ENCODE assay signal across 32 cellular contexts in genomic region chr9:17588395-17588794, GRCh38. TPM values are rescaled to one million over a fixed set of nuclear protein-coding genes. Genes with fewer than 3 reads are reported as not detected.
"Had no signal": no experiment of that assay in that cellular context is flagged by ENCODE, and none has a peak within 500 bp of the region (broad histone marks: within the 10 kb centered on the region; RNA-seq: fewer than 3 reads in every experiment).

No MANE protein-coding gene starts in this region.

- H3K9me3 ChIP-seq: ascending aorta, body of pancreas, Peyer's patch, SJSA1 had no signal

- ATAC-seq: activated naive CD4-positive, alpha-beta T cell treated with anti-CD3 and anti-CD28 coated beads, Interleukin-2, amount 50 U/mL, for 72 hours; activated naive CD8-positive, alpha-beta T cell treated with anti-CD3 and anti-CD28 coated beads, Interleukin-2, amount 50 U/mL, for 24 hours; activated T-cell treated with anti-CD3 and anti-CD28 coated beads, Interleukin-2, amount 50 U/mL, for 4 hours; body of pancreas; K562; SK-N-SH treated with all-trans-retinoic acid at 6 μM for 48 hours had no signal

- H3K27ac ChIP-seq: ascending aorta, body of pancreas, cardiac muscle cell, Peyer's patch, RWPE1, SJSA1 had no signal

- H3K4me3 Mint-ChIP-seq: activated CD4-positive, alpha-beta memory T cell treated with anti-CD3 and anti-CD28 coated beads for 36 hours; activated CD4-positive, alpha-beta T cell treated with anti-CD3 and anti-CD28 coated beads, Interleukin-2, amount 10 ng/mL, durations not matched to agents 7 days and 5 days; activated naive CD8-positive, alpha-beta T cell treated with anti-CD3 and anti-CD28 coated beads, Interleukin-2, amount 50 U/mL, for 24 hours; activated T-cell treated with anti-CD3 and anti-CD28 coated beads, Interleukin-2, amount 50 U/mL, for 4 hours; T-helper 2 cell treated with Interferon-gamma antibody and Interleukin-4, amounts not matched to agents 5 μg/mL and 100 μg/mL, for 36 hours had no signal

- FAIRE-seq: K562 had no signal

- H3K36me3 ChIP-seq: ascending aorta, cardiac muscle cell, Peyer's patch, SJSA1 had no signal

- H3K4me1 ChIP-seq: ascending aorta, body of pancreas, Peyer's patch, SJSA1 had no signal

- H3K4me3 ChIP-seq: ascending aorta, body of pancreas, cardiac muscle cell, K562, Peyer's patch, SJSA1 had no signal

- DNase-seq: activated CD4-positive, alpha-beta memory T cell treated with anti-CD3 and anti-CD28 coated beads for 36 hours; activated CD4-positive, alpha-beta T cell treated with anti-CD3 and anti-CD28 coated beads, Interleukin-2, amount 10 ng/mL, durations not matched to agents 7 days and 5 days; activated CD4-positive, CD25-positive, alpha-beta regulatory T cell; activated CD8-positive, alpha-beta memory T cell treated with anti-CD3 and anti-CD28 coated beads for 24 hours; activated effector memory CD4-positive, alpha-beta T cell treated with anti-CD3 and anti-CD28 coated beads, Interleukin-2, amount 50 U/mL, for 16 hours; activated naive CD4-positive, alpha-beta T cell treated with Interleukin-2 at 50 U/mL for 16 hours; activated naive CD8-positive, alpha-beta T cell treated with anti-CD3 and anti-CD28 coated beads, Interleukin-2, amount 50 U/mL, for 24 hours; activated T-cell treated with anti-CD3 and anti-CD28 coated beads, Interleukin-2, amount 50 U/mL, for 4 hours; amniotic stem cell; body of pancreas; Karpas-422; MM.1S; NCI-H1105; NCI-H1436; NCI-H187 treated with DMSO at 0.1 percent for 48 hours; NCI-H2107; NCI-H2171 treated with DMSO at 0.1 percent for 48 hours; NCI-H226; NCI-H510A; NCI-H526 treated with DMSO at 0.1 percent for 48 hours; Peyer's patch; Right ventricle myocardium superior; SW 1271 had no signal

- H3K36me3 Mint-ChIP-seq: activated CD4-positive, alpha-beta memory T cell treated with anti-CD3 and anti-CD28 coated beads for 36 hours had no signal

- H3K9me3 Mint-ChIP-seq: activated CD4-positive, alpha-beta T cell treated with anti-CD3 and anti-CD28 coated beads, Interleukin-2, amount 10 ng/mL, durations not matched to agents 7 days and 5 days; activated naive CD8-positive, alpha-beta T cell treated with anti-CD3 and anti-CD28 coated beads, Interleukin-2, amount 50 U/mL, for 24 hours; T-helper 2 cell treated with Interferon-gamma antibody and Interleukin-4, amounts not matched to agents 5 μg/mL and 100 μg/mL, for 36 hours had no signal

- H3K4me1 Mint-ChIP-seq: activated CD4-positive, alpha-beta T cell treated with anti-CD3 and anti-CD28 coated beads, Interleukin-2, amount 10 ng/mL, durations not matched to agents 7 days and 5 days; activated naive CD8-positive, alpha-beta T cell treated with anti-CD3 and anti-CD28 coated beads, Interleukin-2, amount 50 U/mL, for 24 hours had no signal

- H3K27me3 ChIP-seq: ascending aorta, body of pancreas, Peyer's patch, SJSA1 had no signal

- H3K27me3 Mint-ChIP-seq: activated CD4-positive, alpha-beta memory T cell treated with anti-CD3 and anti-CD28 coated beads for 36 hours; activated CD4-positive, alpha-beta T cell treated with anti-CD3 and anti-CD28 coated beads, Interleukin-2, amount 10 ng/mL, durations not matched to agents 7 days and 5 days; activated naive CD8-positive, alpha-beta T cell treated with anti-CD3 and anti-CD28 coated beads, Interleukin-2, amount 50 U/mL, for 24 hours had no signal

- H3K27ac Mint-ChIP-seq: activated CD4-positive, alpha-beta memory T cell treated with anti-CD3 and anti-CD28 coated beads for 36 hours; activated CD4-positive, alpha-beta T cell treated with anti-CD3 and anti-CD28 coated beads, Interleukin-2, amount 10 ng/mL, durations not matched to agents 7 days and 5 days; activated naive CD4-positive, alpha-beta T cell treated with anti-CD3 and anti-CD28 coated beads, Interleukin-2, amount 50 U/mL, for 72 hours; activated naive CD8-positive, alpha-beta T cell treated with anti-CD3 and anti-CD28 coated beads, Interleukin-2, amount 50 U/mL, for 24 hours; T-helper 2 cell treated with Interferon-gamma antibody and Interleukin-4, amounts not matched to agents 5 μg/mL and 100 μg/mL, for 36 hours had no signal

RNA-seq across cellular contexts. Expression of gene SH3GL2, which starts 9.5 kb away (rescaled TPM):
- total RNA-seq: activated CD4-positive, alpha-beta memory T cell treated with anti-CD3 and anti-CD28 coated beads for 36 hours; activated CD4-positive, alpha-beta T cell treated with anti-CD3 and anti-CD28 coated beads, Interleukin-2, amount 10 ng/mL, durations not matched to agents 7 days and 5 days; activated naive CD4-positive, alpha-beta T cell treated with anti-CD3 and anti-CD28 coated beads, Interleukin-2, amount 50 U/mL, for 72 hours; activated T-cell treated with anti-CD3 and anti-CD28 coated beads, Interleukin-2, amount 50 U/mL, for 4 hours; ascending aorta; K562; Right ventricle myocardium superior; T-helper 1 cell treated with Interleukin-12 subunit alpha and Interleukin-12 subunit beta and Interleukin-4 antibody, amounts not matched to agents 30 ng/mL and 1 ng/mL, for 36 hours had no signal
- polyA plus RNA-seq: cardiac muscle cell, K562 had no signal
